9 cellular contexts compared by ENCODE assay signal in genomic region chr15:52503788-52504496, GRCh38. TPM values are rescaled to one million over a fixed set of nuclear protein-coding genes. Genes with fewer than 3 reads are reported as not detected.
DNase-seq lines count a peak whose midpoint lies in the region; ATAC-seq and TF ChIP-seq lines count a peak whose summit lies in the region.
"Had no signal": no experiment of that assay in that cellular context is flagged by ENCODE, and none has a peak within 500 bp of the region (broad histone marks: within the 10 kb centered on the region; RNA-seq: fewer than 3 reads in every experiment).

No MANE protein-coding gene starts in this region.

- H3K36me3 ChIP-seq in BLaER1 treated with 17β-estradiol and CSF1 and Interleukin-3, amounts not matched to agents 10 nM and 100 nM = peaks cover 0 to 10% (median 4%) of the 10 kb centered on the region in 11 experiments; a peak in 6 of 22 replicates

- peaks cover 0 to 6% (median 0%) of the 10 kb centered on the region in 11 experiments; a peak in 2 of 22 replicates for H3K9me3 ChIP-seq in BLaER1 treated with 17β-estradiol and CSF1 and Interleukin-3, amounts not matched to agents 10 nM and 100 nM (replicated peaks in 1 of 11)

- no peaks in the 10 kb centered on the region for H3K27me3 ChIP-seq in BLaER1 treated with 17β-estradiol and CSF1 and Interleukin-3, amounts not matched to agents 10 nM and 100 nM

- peaks cover 17 to 65% (median 23%) of the 10 kb centered on the region in 10 experiments for H3K4me1 ChIP-seq in BLaER1 treated with 17β-estradiol and CSF1 and Interleukin-3, amounts not matched to agents 10 nM and 100 nM

- H3K4me3 ChIP-seq in BLaER1 treated with 17β-estradiol and CSF1 and Interleukin-3, amounts not matched to agents 10 nM and 100 nM = 0 out of 20 replicates have a peak overlapping the region, but pooled peaks of 1 of the 10 experiments have one; percentile 16
- no peak overlapping the region for H3K4me3 ChIP-seq in astrocyte of the spinal cord (ENCODE audit: low read depth, low read length)

- H4K20me1 ChIP-seq in BLaER1 treated with 17β-estradiol and CSF1 and Interleukin-3, amounts not matched to agents 10 nM and 100 nM = peaks cover 5 to 47% (median 16%) of the 10 kb centered on the region in 11 experiments; a peak in 14 of 22 replicates

- no peak for TF ChIP-seq CTCF in astrocyte of the spinal cord (IDR thresholded peaks at IDR 0.05; ENCODE audit: low read depth, low read length)

- in situ Hi-C loops in astrocyte of the spinal cord (cut with HindIII; ENCODE audit: low sequenced_read_pairs) (no loop called here), G401 (cut with HindIII; ENCODE audit: low sequenced_read_pairs) (no loop called here)

- peak overlapping the region in 4 of 11 experiments; percentile 13 to 58 (median 24); a peak in 5 of 22 replicates for H3K9ac ChIP-seq in BLaER1 treated with 17β-estradiol and CSF1 and Interleukin-3, amounts not matched to agents 10 nM and 100 nM

- peak overlapping the region in 6 of 11 experiments; percentile 11 to 58 (median 40); a peak in 9 of 22 replicates for H3K27ac ChIP-seq in BLaER1 treated with 17β-estradiol and CSF1 and Interleukin-3, amounts not matched to agents 10 nM and 100 nM

- peak; percentile 41 for DNase-seq in astrocyte of the spinal cord (ENCODE audit: low read depth, low spot score)
- no peak for DNase-seq in GM19238 (ENCODE audit: insufficient read length, low spot score)
- no peak for DNase-seq in G401 (ENCODE audit: low spot score)
- DNase-seq in HUDEP-2 (lab: John Stamatoyannopoulos, UW; ENCODE audit: unreplicated experiment in 76 of 76) = no peak
- DNase-seq in NCI-H128 (lab: John Stamatoyannopoulos, UW; ENCODE audit: unreplicated experiment) = no peak
- DNase-seq: NCI-H774 had no signal

- H3K4me2 ChIP-seq in BLaER1 treated with 17β-estradiol and CSF1 and Interleukin-3, amounts not matched to agents 10 nM and 100 nM = peak overlapping the region; percentile 18 to 93 (median 71)

- peak; percentile 81 for ATAC-seq in GM19328 (IDR thresholded peaks at IDR 0.05; ENCODE audit: unreplicated experiment)
- peak; percentile 78 for ATAC-seq in HG03442 (IDR thresholded peaks at IDR 0.05; ENCODE audit: unreplicated experiment)

RNA-seq across cellular contexts. Expression of gene MYO5A, which starts 24.7 kb away (rescaled TPM):
- 5.5 and 10.0 TPM in 2 replicates for total RNA-seq in G401 (2014; rRNA removed; shearing (Covaris generic))
